Comparison of ENCODE assay signal across 9 cellular contexts in genomic region chr19:35719402-35720162, GRCh38. TPM values are rescaled to one million over a fixed set of nuclear protein-coding genes. Genes with fewer than 3 reads are reported as not detected.
DNase-seq lines count a peak whose midpoint lies in the region; ATAC-seq and TF ChIP-seq lines count a peak whose summit lies in the region.
"Had no signal": no experiment of that assay in that cellular context is flagged by ENCODE, and none has a peak within 500 bp of the region (broad histone marks: within the 10 kb centered on the region; RNA-seq: fewer than 3 reads in every experiment).

No MANE protein-coding gene starts in this region.

- peaks cover 18% of the 10 kb centered on the region for H3K36me3 Mint-ChIP-seq in chondrocyte (ENCODE audit: low read depth)
- peaks cover 0 to 19% of the 10 kb centered on the region in 2 donors for H3K36me3 Mint-ChIP-seq in naive B cell

- peak overlapping the region; percentile 95; the same call in 1 of the 2 replicates for H3K27ac ChIP-seq in BLaER1
- H3K27ac ChIP-seq in KMS-11 = no peak overlapping the region

- no peaks in the 10 kb centered on the region for H3K9me3 Mint-ChIP-seq in chondrocyte (ENCODE audit: low read depth)
- no peaks in the 10 kb centered on the region for H3K9me3 Mint-ChIP-seq in naive B cell

- H3K9ac ChIP-seq in BLaER1 = peak overlapping the region; percentile 95
- peak overlapping the region; percentile 91; the same call in 1 of the 2 replicates for H3K9ac ChIP-seq in KMS-11

- H3K4me1 ChIP-seq in BLaER1 (peaks cover 32% of the 10 kb centered on the region), KMS-11 (ENCODE audit: low read depth, poor library complexity, severe bottlenecking) (peaks cover 15% of the 10 kb centered on the region)

- no peak for TF ChIP-seq CTCF in KMS-11 (conservative IDR thresholded peaks at IDR 0.05; ENCODE audit: low read depth, low read length)
- no peak for TF ChIP-seq CTCF in chondrocyte (IDR thresholded peaks at IDR 0.05)

- H3K4me2 ChIP-seq in BLaER1 = peak overlapping the region; percentile 89
- peak overlapping the region; percentile 74 for H3K4me2 ChIP-seq in KMS-11

- H3K36me3 ChIP-seq in BLaER1 (peaks cover 52% of the 10 kb centered on the region), KMS-11 (ENCODE audit: insufficient read depth) (no peaks in the 10 kb centered on the region; the same call in 1 of the 2 replicates)

- H3K27ac Mint-ChIP-seq in chondrocyte (ENCODE audit: unreplicated experiment) (peak overlapping the region; percentile 68), naive B cell (peak overlapping the region in 1 of 6 donors; percentile 55)

- ATAC-seq in naive B cell (ENCODE audit: low read depth in 2 of 2) (no peak), HG03097 (IDR thresholded peaks at IDR 0.05; ENCODE audit: low FRiP score, unreplicated experiment) (no peak), GM18511 (IDR thresholded peaks at IDR 0.05; ENCODE audit: unreplicated experiment) (no peak)
- no peak for ATAC-seq in activated CD4-positive, CD25-positive, alpha-beta regulatory T cell treated with anti-CD3 and anti-CD28 coated beads, Interleukin-2, amount 50 U/mL, for 24 hours

- H4K20me1 ChIP-seq in BLaER1 (peaks cover 62% of the 10 kb centered on the region), KMS-11 (ENCODE audit: insufficient read depth) (no peaks in the 10 kb centered on the region)

- no peaks in the 10 kb centered on the region for H3K27me3 ChIP-seq in BLaER1
- no peaks in the 10 kb centered on the region; the same call in 1 of the 2 replicates for H3K27me3 ChIP-seq in KMS-11 (ENCODE audit: insufficient read depth, low read depth)

- H3K4me3 ChIP-seq in BLaER1 (peak overlapping the region; percentile 76), KMS-11 (IDR thresholded peaks at IDR 0.05; ENCODE audit: insufficient read depth, low read depth, low read length) (no peak overlapping the region)

- peak; percentile 87 for DNase-seq in chondrocyte (ENCODE audit: low spot score)
- DNase-seq in naive B cell = no peak
- DNase-seq in HUDEP-2 (lab: John Stamatoyannopoulos, UW; ENCODE audit: unreplicated experiment in 76 of 76) = no peak
- DNase-seq: cerebellar nuclear complex had no signal

- peak overlapping the region; percentile 83 for H3K4me3 Mint-ChIP-seq in chondrocyte (ENCODE audit: unreplicated experiment)
- H3K4me3 Mint-ChIP-seq in naive B cell = peak overlapping the region; percentile 78 to 95 (median 89)

- peaks cover 21% of the 10 kb centered on the region for H3K79me2 ChIP-seq in KMS-11 (ENCODE audit: insufficient read depth, low read depth)

- H3K4me1 Mint-ChIP-seq in chondrocyte (ENCODE audit: low read depth) (peaks cover 26% of the 10 kb centered on the region), naive B cell (peaks cover 39 to 63% (median 40%) of the 10 kb centered on the region in 3 donors)

- H3K27me3 Mint-ChIP-seq in chondrocyte (ENCODE audit: low read depth) = no peaks in the 10 kb centered on the region
- H3K27me3 Mint-ChIP-seq in naive B cell = no peaks in the 10 kb centered on the region

- H3K9me3 ChIP-seq in BLaER1 = no peaks in the 10 kb centered on the region

- no peak overlapping the region for H2AFZ ChIP-seq in KMS-11 (ENCODE audit: low read depth)

RNA-seq across cellular contexts. Expression of gene KMT2B, which starts 1.8 kb away (rescaled TPM):
- total RNA-seq in chondrocyte = 27.3 to 31.5 TPM (median 30.8 TPM) in 3 replicates
- 1 to 10 TPM in 2 of 6 donors, under 1 TPM in 4; 0.35 to 2.2 (median 0.76) TPM for polyA plus RNA-seq in naive B cell (ENCODE audit: low read depth in 6 of 6)

RNA-seq across cellular contexts. Expression of gene ZBTB32, which starts 15.2 kb away (rescaled TPM):
- total RNA-seq in chondrocyte = not detected in 3 replicates
- polyA plus RNA-seq in naive B cell (ENCODE audit: low read depth in 6 of 6) = 1 to 10 TPM in 1 of 6 donors, under 1 TPM in 4, not detected in 1; 0.21 to 1.3 (median 0.70) TPM

RNA-seq across cellular contexts. Expression of gene IGFLR1, which starts 22.7 kb away (rescaled TPM):
- 0.59 to 1.4 TPM (median 0.99 TPM) in 3 replicates for total RNA-seq in chondrocyte
- polyA plus RNA-seq in naive B cell (ENCODE audit: low read depth in 6 of 6) = 100 to 1,000 TPM; 114 to 195 (median 134) TPM

RNA-seq across cellular contexts. Expression of gene U2AF1L4, which starts 25.6 kb away (rescaled TPM):
- 22.9 to 28.8 TPM (median 24.7 TPM) in 3 replicates for total RNA-seq in chondrocyte
- 10 to 100 TPM; 26.1 to 41.0 (median 32.5) TPM for polyA plus RNA-seq in naive B cell (ENCODE audit: low read depth in 6 of 6)

RNA-seq across cellular contexts. Expression of gene PSENEN, which starts 25.9 kb away (rescaled TPM):
- total RNA-seq in chondrocyte = 59.9 to 71.1 TPM (median 61.8 TPM) in 3 replicates
- polyA plus RNA-seq in naive B cell (ENCODE audit: low read depth in 6 of 6) = 100 to 1,000 TPM in 2 of 6 donors, 10 to 100 TPM in 4; 82.4 to 105 (median 94.3) TPM
